In the genomic region with DNA sequence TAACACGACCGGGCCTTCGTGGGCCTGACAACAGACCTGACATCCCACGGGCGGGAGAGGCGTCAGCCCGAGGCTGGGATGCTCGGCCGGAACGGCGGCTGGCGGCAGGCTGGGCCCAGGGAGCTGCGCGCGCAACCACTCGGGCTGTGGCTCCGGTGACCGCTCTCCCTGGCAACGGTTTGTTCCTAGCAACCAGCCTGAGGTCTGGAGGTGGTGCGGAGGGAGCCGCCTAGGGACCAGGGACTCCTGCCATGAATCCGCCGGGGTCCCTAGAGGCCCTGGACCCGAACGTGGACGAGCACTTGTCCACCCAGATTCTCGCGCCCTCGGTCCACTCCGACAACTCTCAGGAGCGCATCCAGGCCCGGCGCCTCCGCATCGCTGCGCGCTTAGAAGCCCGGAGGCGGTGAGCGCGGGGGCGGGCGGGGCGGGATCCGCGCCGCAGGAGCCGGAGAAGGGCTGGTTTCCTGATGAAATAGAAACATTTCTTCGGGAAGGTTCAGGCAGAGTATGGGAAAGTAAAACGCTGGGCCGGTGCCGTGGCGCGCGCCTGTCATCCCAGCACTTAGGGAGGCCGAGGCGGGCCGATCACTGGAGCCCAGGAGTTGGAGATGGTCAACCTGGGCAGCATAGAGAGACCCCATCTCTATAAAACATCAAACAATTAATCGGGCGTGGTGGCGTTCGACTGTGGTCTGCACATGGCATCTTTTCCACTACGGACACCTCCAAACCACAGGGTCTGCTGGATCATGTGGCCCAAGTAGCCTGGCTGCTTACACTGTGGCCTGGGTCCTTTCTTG, we compare ENCODE assay signal across 1 cellular context.
TF ChIP-seq lines count a peak whose summit lies in the region.

A gene (plus strand): TSS at position 182 of the 803 bp plus-strand sequence. CDS start 70 bp downstream, at position 252.

TF ChIP-seq in HepG2, 621 proteins besides CTCF, POLR2A, EP300 and RAD21 (continued from another document):
- TF ChIP-seq, protein P1, sequence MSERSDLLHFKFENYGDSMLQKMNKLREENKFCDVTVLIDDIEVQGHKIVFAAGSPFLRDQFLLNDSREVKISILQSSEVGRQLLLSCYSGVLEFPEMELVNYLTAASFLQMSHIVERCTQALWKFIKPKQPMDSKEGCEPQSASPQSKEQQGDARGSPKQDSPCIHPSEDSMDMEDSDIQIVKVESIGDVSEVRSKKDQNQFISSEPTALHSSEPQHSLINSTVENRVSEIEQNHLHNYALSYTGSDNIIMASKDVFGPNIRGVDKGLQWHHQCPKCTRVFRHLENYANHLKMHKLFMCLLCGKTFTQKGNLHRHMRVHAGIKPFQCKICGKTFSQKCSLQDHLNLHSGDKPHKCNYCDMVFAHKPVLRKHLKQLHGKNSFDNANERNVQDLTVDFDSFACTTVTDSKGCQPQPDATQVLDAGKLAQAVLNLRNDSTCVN (CRISPR knock-in tag; IDR thresholded peaks at IDR 0.05; ENCODE audit: borderline replicate concordance), result no peak
- TF ChIP-seq, protein P2, sequence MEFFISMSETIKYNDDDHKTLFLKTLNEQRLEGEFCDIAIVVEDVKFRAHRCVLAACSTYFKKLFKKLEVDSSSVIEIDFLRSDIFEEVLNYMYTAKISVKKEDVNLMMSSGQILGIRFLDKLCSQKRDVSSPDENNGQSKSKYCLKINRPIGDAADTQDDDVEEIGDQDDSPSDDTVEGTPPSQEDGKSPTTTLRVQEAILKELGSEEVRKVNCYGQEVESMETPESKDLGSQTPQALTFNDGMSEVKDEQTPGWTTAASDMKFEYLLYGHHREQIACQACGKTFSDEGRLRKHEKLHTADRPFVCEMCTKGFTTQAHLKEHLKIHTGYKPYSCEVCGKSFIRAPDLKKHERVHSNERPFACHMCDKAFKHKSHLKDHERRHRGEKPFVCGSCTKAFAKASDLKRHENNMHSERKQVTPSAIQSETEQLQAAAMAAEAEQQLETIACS (CRISPR knock-in tag; IDR thresholded peaks at IDR 0.05), result no peak
- no peak for TF ChIP-seq ZNF761 (CRISPR knock-in tag; conservative IDR thresholded peaks at IDR 0.05)
- peak; percentile 79 for TF ChIP-seq AGO2 (optimal IDR thresholded peaks at IDR 0.05; ENCODE audit: low read depth, low read length)
- no peak for TF ChIP-seq GFI1 (CRISPR knock-in tag; IDR thresholded peaks at IDR 0.05; ENCODE audit: borderline replicate concordance)
- no peak for TF ChIP-seq PHB2 (IDR thresholded peaks at IDR 0.05; ENCODE audit: partially characterized antibody)
- TF ChIP-seq, protein P3, sequence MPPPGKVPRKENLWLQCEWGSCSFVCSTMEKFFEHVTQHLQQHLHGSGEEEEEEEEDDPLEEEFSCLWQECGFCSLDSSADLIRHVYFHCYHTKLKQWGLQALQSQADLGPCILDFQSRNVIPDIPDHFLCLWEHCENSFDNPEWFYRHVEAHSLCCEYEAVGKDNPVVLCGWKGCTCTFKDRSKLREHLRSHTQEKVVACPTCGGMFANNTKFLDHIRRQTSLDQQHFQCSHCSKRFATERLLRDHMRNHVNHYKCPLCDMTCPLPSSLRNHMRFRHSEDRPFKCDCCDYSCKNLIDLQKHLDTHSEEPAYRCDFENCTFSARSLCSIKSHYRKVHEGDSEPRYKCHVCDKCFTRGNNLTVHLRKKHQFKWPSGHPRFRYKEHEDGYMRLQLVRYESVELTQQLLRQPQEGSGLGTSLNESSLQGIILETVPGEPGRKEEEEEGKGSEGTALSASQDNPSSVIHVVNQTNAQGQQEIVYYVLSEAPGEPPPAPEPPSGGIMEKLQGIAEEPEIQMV (CRISPR knock-in tag; IDR thresholded peaks at IDR 0.05; ENCODE audit: low read depth), result no peak
TF ChIP-seq in HepG2: peak in this region for 1.
